Comparison of ENCODE assay signal across 16 cellular contexts in genomic region chr9:86997158-86997557, GRCh38. TPM values are rescaled to one million over a fixed set of nuclear protein-coding genes. Genes with fewer than 3 reads are reported as not detected.
A peak's percentile ranks its signal among the peaks of the same experiment; 100 is the strongest.
DNase-seq lines count a peak whose midpoint lies in the region; ATAC-seq, FAIRE-seq and TF ChIP-seq lines count a peak whose summit lies in the region.
"Had no signal": no experiment of that assay in that cellular context is flagged by ENCODE, and none has a peak within 500 bp of the region (broad histone marks: within the 10 kb centered on the region; RNA-seq: fewer than 3 reads in every experiment).

No MANE protein-coding gene starts in this region.

- no peaks in the 10 kb centered on the region for H3K4me1 ChIP-seq in small intestine (ENCODE audit: control insufficient read depth in 2 of 2, insufficient read depth in 1 of 2, low read depth in 1 of 2, low read length in 1 of 2)

- no peaks in the 10 kb centered on the region for H3K9me3 ChIP-seq in small intestine (ENCODE audit: control insufficient read depth, low read depth)

- FAIRE-seq in small intestine (lab: Jason Lieb, UNC) (no peak), RCC 7860 (lab: Jason Lieb, UNC) (no peak)

- H3K27ac ChIP-seq in brain microvascular endothelial cell: no peak overlapping the region
- no peak overlapping the region for H3K27ac ChIP-seq in small intestine (ENCODE audit: low read depth in 1 of 2, low read length in 1 of 2)
- H3K27ac ChIP-seq: 22Rv1 had no signal

- H3K4me3 Mint-ChIP-seq in activated CD8-positive, alpha-beta T cell treated with anti-CD3 and anti-CD28 coated beads, Interleukin-2, amount 10 ng/mL, durations not matched to agents 7 days and 5 days: no peak overlapping the region
- H3K4me3 Mint-ChIP-seq: CD8-positive, alpha-beta T cell; IgD-negative memory B cell had no signal

- CTCF ChIA-PET in activated CD8-positive, alpha-beta T cell treated with anti-CD3 and anti-CD28 coated beads, Interleukin-2, amount 10 ng/mL, durations not matched to agents 7 days and 5 days (lab: Charles Lee): no interaction called here

- TF ChIP-seq CTCF in brain microvascular endothelial cell (IDR thresholded peaks at IDR 0.05; ENCODE audit: low read depth, low read length, missing control alignments): peak; percentile 26

- ATAC-seq in activated CD8-positive, alpha-beta T cell treated with anti-CD3 and anti-CD28 coated beads, Interleukin-2, amount 10 ng/mL, durations not matched to agents 7 days and 5 days: no peak
- ATAC-seq in HG02623 (IDR thresholded peaks at IDR 0.05; ENCODE audit: unreplicated experiment): no peak
- ATAC-seq: CD8-positive, alpha-beta T cell had no signal

- no peaks in the 10 kb centered on the region for H3K4me1 Mint-ChIP-seq in activated CD8-positive, alpha-beta T cell treated with anti-CD3 and anti-CD28 coated beads, Interleukin-2, amount 10 ng/mL, durations not matched to agents 7 days and 5 days (ENCODE audit: low read depth)
- H3K4me1 Mint-ChIP-seq: IgD-negative memory B cell had no signal

- H3K4me3 ChIP-seq in brain microvascular endothelial cell (ENCODE audit: low read depth, low read length) (no peak overlapping the region), small intestine (ENCODE audit: low read depth in 1 of 2, low read length in 2 of 2) (no peak overlapping the region)

- peaks cover 4% of the 10 kb centered on the region for H3K27me3 Mint-ChIP-seq in activated CD8-positive, alpha-beta T cell treated with anti-CD3 and anti-CD28 coated beads, Interleukin-2, amount 10 ng/mL, durations not matched to agents 7 days and 5 days (ENCODE audit: low read depth)
- H3K27me3 Mint-ChIP-seq: IgD-negative memory B cell had no signal

- in situ Hi-C loops in brain microvascular endothelial cell (cut with HindIII; ENCODE audit: low pct_ligation_motif_present, low sequenced_read_pairs): no loop called here

- no peaks in the 10 kb centered on the region for H3K36me3 Mint-ChIP-seq in activated CD8-positive, alpha-beta T cell treated with anti-CD3 and anti-CD28 coated beads, Interleukin-2, amount 10 ng/mL, durations not matched to agents 7 days and 5 days (ENCODE audit: low read depth)
- H3K36me3 Mint-ChIP-seq: CD8-positive, alpha-beta T cell; IgD-negative memory B cell had no signal

- POLR2A ChIA-PET in activated CD8-positive, alpha-beta T cell treated with anti-CD3 and anti-CD28 coated beads, Interleukin-2, amount 10 ng/mL, durations not matched to agents 7 days and 5 days (lab: Charles Lee): no interaction called here

- H3K9me3 Mint-ChIP-seq in activated CD8-positive, alpha-beta T cell treated with anti-CD3 and anti-CD28 coated beads, Interleukin-2, amount 10 ng/mL, durations not matched to agents 7 days and 5 days (ENCODE audit: insufficient read depth): no peaks in the 10 kb centered on the region
- H3K9me3 Mint-ChIP-seq: CD8-positive, alpha-beta T cell; IgD-negative memory B cell had no signal

- DNase-seq in DMS 273 (lab: John Stamatoyannopoulos, UW; ENCODE audit: unreplicated experiment): peak; percentile 6
- DNase-seq in DMS 273 treated with DMSO at 0.1 percent for 48 hours (lab: John Stamatoyannopoulos, UW): no peak
- DNase-seq in brain microvascular endothelial cell: no peak
- DNase-seq in iPS-NIHi11 (ENCODE audit: low spot score): peak; percentile 11
- peak; percentile 21 for DNase-seq in small intestine
- DNase-seq in RCC 7860 (ENCODE audit: low spot score): no peak
- no peak for DNase-seq in activated CD8-positive, alpha-beta T cell treated with anti-CD3 and anti-CD28 coated beads, Interleukin-2, amount 10 ng/mL, durations not matched to agents 7 days and 5 days
- DNase-seq: CD8-positive, alpha-beta T cell; MV-4-11; NCI-H1417 treated with DMSO at 0.1 percent for 48 hours; NCI-H2029 treated with DMSO at 0.1 percent for 48 hours; NCI-H510A treated with DMSO at 0.1 percent for 48 hours; OCI-M1 had no signal

- 36 to 48% (median 40%) methylated on average over 2 of the region's 2 CpGs for WGBS in small intestine, 3 donors

- H3K27me3 ChIP-seq in brain microvascular endothelial cell (replicated peaks) (no peaks in the 10 kb centered on the region), small intestine (ENCODE audit: control insufficient read depth in 2 of 2, insufficient read depth in 2 of 2, low read length in 2 of 2) (peaks cover 0 to 2% of the 10 kb centered on the region in 2 donors)

- H3K36me3 ChIP-seq in brain microvascular endothelial cell (replicated peaks) (no peaks in the 10 kb centered on the region), small intestine (ENCODE audit: control insufficient read depth in 2 of 2, insufficient read depth in 2 of 2, low read length in 2 of 2) (no peaks in the 10 kb centered on the region)

- H3K27ac Mint-ChIP-seq in activated CD8-positive, alpha-beta T cell treated with anti-CD3 and anti-CD28 coated beads, Interleukin-2, amount 10 ng/mL, durations not matched to agents 7 days and 5 days: no peak overlapping the region
- H3K27ac Mint-ChIP-seq: CD8-positive, alpha-beta T cell; IgD-negative memory B cell had no signal

RNA-seq across cellular contexts. Expression of gene GAS1, which starts 49.9 kb away (rescaled TPM):
- 1 to 10 TPM in 1 of 3 donors, under 1 TPM in 2; 0.54 to 7.4 (median 0.89) TPM for polyA plus RNA-seq in small intestine
- under 1 TPM in 1 of 2 experiments, not detected in 1; 0.18 TPM for total RNA-seq in activated CD8-positive, alpha-beta T cell treated with anti-CD3 and anti-CD28 coated beads, Interleukin-2, amount 10 ng/mL, durations not matched to agents 7 days and 5 days

Comparison
In these comparisons a context has a peak if more than half of its experiments do, and no peak if none do; other contexts are left out.
1. DNase-seq: peak in DMS 273 (single experiment), iPS-NIHi11 (single experiment) and small intestine (single experiment); none in DMS 273 treated with DMSO at 0.1 percent for 48 hours (single experiment), brain microvascular endothelial cell (single experiment), RCC 7860 (single experiment) and activated CD8-positive, alpha-beta T cell treated with anti-CD3 and anti-CD28 coated beads, Interleukin-2, amount 10 ng/mL, durations not matched to agents 7 days and 5 days (single experiment).